Comparison of ENCODE assay signal across 17 cellular contexts in genomic region chr2:227477291-227477690, GRCh38. TPM values are rescaled to one million over a fixed set of nuclear protein-coding genes. Genes with fewer than 3 reads are reported as not detected.
DNase-seq lines count a peak whose midpoint lies in the region; ATAC-seq, FAIRE-seq and TF ChIP-seq lines count a peak whose summit lies in the region.
"Had no signal": no experiment of that assay in that cellular context is flagged by ENCODE, and none has a peak within 500 bp of the region (broad histone marks: within the 10 kb centered on the region; RNA-seq: fewer than 3 reads in every experiment).

No MANE protein-coding gene starts in this region.

- H2AFZ ChIP-seq in HepG2 (ENCODE audit: low read length): no peak overlapping the region
- no peak overlapping the region for H2AFZ ChIP-seq in mesenchymal stem cell (ENCODE audit: low read depth, low read length)

- H3K27ac ChIP-seq in HepG2 (ENCODE audit: extremely low read length, insufficient read depth, low read length) (no peak overlapping the region), right lobe of liver (no peak overlapping the region), brain microvascular endothelial cell (peak overlapping the region; percentile 52), mesenchymal stem cell (ENCODE audit: low read length, poor library complexity, severe bottlenecking) (no peak overlapping the region), uterus (no peak overlapping the region)

- TF ChIP-seq POLR2A in HepG2 (IDR thresholded peaks at IDR 0.05; ENCODE audit: insufficient read depth in 1 of 2, low read depth in 2 of 2, low read length in 2 of 2) (no peak), right lobe of liver (IDR thresholded peaks at IDR 0.05) (no peak), uterus (IDR thresholded peaks at IDR 0.05) (no peak)

- intact Hi-C loops in HepG2 (cut with micrococcal nuclease; ENCODE audit: unreplicated experiment): loop anchor here (10.0 kb wide), 1 partner anchor 132 kb away; no protein-coding TSS in a partner anchor
- intact Hi-C loops in right lobe of liver (cut with DNase I): no loop called here
- intact Hi-C loops in uterus (cut with DNase I; ENCODE audit: low total_unique reads): no loop called here

- FAIRE-seq in HepG2 (lab: Jason Lieb, UNC): no peak

- no peak overlapping the region for H2BK5ac ChIP-seq in mesenchymal stem cell (ENCODE audit: low read depth, low read length, poor library complexity, severe bottlenecking)

- H3K9ac ChIP-seq in HepG2 (ENCODE audit: insufficient read depth, low read depth, low read length): no peak overlapping the region
- H3K9ac ChIP-seq in mesenchymal stem cell (ENCODE audit: low read length): no peak overlapping the region
- H3K9ac ChIP-seq: BLaER1 treated with 17β-estradiol and CSF1 and Interleukin-3, amounts not matched to agents 10 nM and 100 nM had no signal

- H3K18ac ChIP-seq in mesenchymal stem cell (ENCODE audit: low read depth in 1 of 2, low read length in 2 of 2): no peak overlapping the region

- H4K91ac ChIP-seq in mesenchymal stem cell (ENCODE audit: low read length): no peak overlapping the region

- in situ Hi-C loops in HepG2 (cut with HindIII; ENCODE audit: extremely low pct_ligation_motif_present, low pct_unique_long_range_greater_than_20kb): no loop called here
- in situ Hi-C loops in brain microvascular endothelial cell (cut with HindIII; ENCODE audit: low pct_ligation_motif_present, low sequenced_read_pairs): no loop called here

- H3K4me2 ChIP-seq in HepG2 (ENCODE audit: low read depth, low read length) (no peak overlapping the region), mesenchymal stem cell (ENCODE audit: low read length, poor library complexity, severe bottlenecking) (no peak overlapping the region)

- peaks cover 73% of the 10 kb centered on the region for H4K20me1 ChIP-seq in HepG2 (ENCODE audit: insufficient read depth, low read length)

- no peak overlapping the region for H4K8ac ChIP-seq in mesenchymal stem cell (ENCODE audit: low read length)

- no peaks in the 10 kb centered on the region; a peak in 1 of 5 replicates for H3K27me3 ChIP-seq in HepG2 (ENCODE audit: control insufficient read depth in 1 of 2, insufficient read depth in 2 of 2, low read length in 2 of 2)
- H3K27me3 ChIP-seq in right lobe of liver: no peaks in the 10 kb centered on the region
- no peaks in the 10 kb centered on the region for H3K27me3 ChIP-seq in brain microvascular endothelial cell (replicated peaks)
- no peaks in the 10 kb centered on the region for H3K27me3 ChIP-seq in mesenchymal stem cell (ENCODE audit: control insufficient read depth in 1 of 2, insufficient read depth in 1 of 2, low read length in 2 of 2)
- H3K27me3 ChIP-seq in uterus: no peaks in the 10 kb centered on the region
- H3K27me3 ChIP-seq: BLaER1 treated with 17β-estradiol and CSF1 and Interleukin-3, amounts not matched to agents 10 nM and 100 nM had no signal

- H3K4me1 ChIP-seq in HepG2 (ENCODE audit: insufficient read depth, low read length) (peaks cover 59% of the 10 kb centered on the region), right lobe of liver (peaks cover 0 to 22% (median 7%) of the 10 kb centered on the region in 4 donors), mesenchymal stem cell (ENCODE audit: control insufficient read depth, insufficient read depth, low read depth, low read length) (peaks cover 1% of the 10 kb centered on the region), uterus (peaks cover 0 to 20% of the 10 kb centered on the region in 2 donors)

- no peak overlapping the region for H2BK15ac ChIP-seq in mesenchymal stem cell (ENCODE audit: low read depth, poor library complexity, severe bottlenecking)

- peaks cover 0 to 4% of the 10 kb centered on the region in 2 experiments; a peak in 1 of 5 replicates for H3K36me3 ChIP-seq in HepG2 (replicated peaks in 1 of 2; ENCODE audit: control insufficient read depth in 1 of 2, insufficient read depth in 2 of 2, low read length in 2 of 2)
- no peaks in the 10 kb centered on the region for H3K36me3 ChIP-seq in right lobe of liver
- no peaks in the 10 kb centered on the region for H3K36me3 ChIP-seq in brain microvascular endothelial cell (replicated peaks)
- peaks cover 0 to 3% of the 10 kb centered on the region in 2 experiments for H3K36me3 ChIP-seq in mesenchymal stem cell (ENCODE audit: control insufficient read depth in 1 of 2, insufficient read depth in 2 of 2, low read depth in 1 of 2, low read length in 2 of 2)
- no peaks in the 10 kb centered on the region for H3K36me3 ChIP-seq in uterus
- H3K36me3 ChIP-seq: HAP-1 had no signal

- ATAC-seq in HepG2: no peak
- ATAC-seq in right lobe of liver: no peak
- ATAC-seq in GM18519 (IDR thresholded peaks at IDR 0.05; ENCODE audit: low FRiP score, unreplicated experiment): no peak

- TF ChIP-seq EP300 in HepG2 (IDR thresholded peaks at IDR 0.05; ENCODE audit: low read depth in 2 of 2, low read length in 2 of 2) (no peak), HepG2 (CRISPR knock-in tag; IDR thresholded peaks at IDR 0.05; ENCODE audit: borderline replicate concordance) (no peak)

- WGBS in HepG2 (ENCODE audit: low lambda C conversion rate): 96% methylated on average over 4 of the region's 4 CpGs
- 78% methylated on average over 3 of the region's 4 CpGs for WGBS in right lobe of liver (ENCODE audit: insufficient coverage, low coverage, low lambda C conversion rate, missing lambda C conversion rate)
- 100% methylated on average over 4 of the region's 4 CpGs for WGBS in mesenchymal stem cell

- H3K79me2 ChIP-seq in HepG2 (ENCODE audit: insufficient read depth, low read length): peaks cover 94% of the 10 kb centered on the region

- no TSS peak for BruUV-seq in HepG2 (replicated peaks; lab: Mats Ljungman, UMichigan)

- no peak overlapping the region for H3K14ac ChIP-seq in mesenchymal stem cell (ENCODE audit: low read length in 2 of 2)

- no peaks in the 10 kb centered on the region for H3K79me1 ChIP-seq in mesenchymal stem cell (replicated peaks; ENCODE audit: low read length, poor library complexity, severe bottlenecking)

- H2BK12ac ChIP-seq in mesenchymal stem cell (ENCODE audit: low read length in 2 of 2): no peak overlapping the region

- no peak overlapping the region for H3K4me3 ChIP-seq in HepG2 (replicated peaks in 1 of 3; ENCODE audit: insufficient read depth in 1 of 3, low read depth in 2 of 3, low read length in 3 of 3)
- no peak overlapping the region for H3K4me3 ChIP-seq in right lobe of liver
- H3K4me3 ChIP-seq in brain microvascular endothelial cell (ENCODE audit: low read depth, low read length): no peak overlapping the region
- no peak overlapping the region for H3K4me3 ChIP-seq in mesenchymal stem cell (ENCODE audit: insufficient read depth in 1 of 2, low read depth in 1 of 2, low read length in 2 of 2)
- no peak overlapping the region for H3K4me3 ChIP-seq in uterus
- H3K4me3 ChIP-seq: BLaER1 treated with 17β-estradiol and CSF1 and Interleukin-3, amounts not matched to agents 10 nM and 100 nM; HAP-1 had no signal

- POLR2A ChIA-PET in HepG2 (lab: Yijun Ruan, JAX): no interaction called here

- no peak for DNase-seq in HepG2 (ENCODE audit: low spot score)
- no peak for DNase-seq in right lobe of liver
- peak; percentile 25 for DNase-seq in brain microvascular endothelial cell
- DNase-seq in mesenchymal stem cell: peak; percentile 41
- DNase-seq in uterus: no peak
- no peak for DNase-seq in NCI-H1694 treated with DMSO at 0.1 percent for 48 hours (lab: John Stamatoyannopoulos, UW)
- DNase-seq in HT-29 (ENCODE audit: low spot score): no peak
- DNase-seq: 8988T, KG1, NCI-H1048, NCI-H146, NCI-H345, NCI-H526 treated with DMSO at 0.1 percent for 48 hours, OCI-M1 had no signal

- H2BK120ac ChIP-seq in mesenchymal stem cell (ENCODE audit: low read depth, low read length): no peak overlapping the region

- no peak overlapping the region for H3K23ac ChIP-seq in mesenchymal stem cell (ENCODE audit: low read length in 2 of 2)

- TF ChIP-seq CTCF in HepG2 (CRISPR knock-in tag; IDR thresholded peaks at IDR 0.05): no peak
- TF ChIP-seq CTCF in right lobe of liver (IDR thresholded peaks at IDR 0.05): no peak
- no peak for TF ChIP-seq CTCF in brain microvascular endothelial cell (IDR thresholded peaks at IDR 0.05; ENCODE audit: low read depth, low read length, missing control alignments)
- TF ChIP-seq CTCF in uterus (IDR thresholded peaks at IDR 0.05): no peak

- H3K9me3 ChIP-seq in HepG2 (ENCODE audit: low read length) (no peaks in the 10 kb centered on the region), right lobe of liver (no peaks in the 10 kb centered on the region), mesenchymal stem cell (ENCODE audit: control insufficient read depth, low read length) (no peaks in the 10 kb centered on the region), uterus (no peaks in the 10 kb centered on the region)
- H3K9me3 ChIP-seq: BLaER1 treated with 17β-estradiol and CSF1 and Interleukin-3, amounts not matched to agents 10 nM and 100 nM; HAP-1 had no signal

- TF ChIP-seq RAD21 in HepG2 (CRISPR knock-in tag; IDR thresholded peaks at IDR 0.05): no peak

- no peak overlapping the region for H3K4ac ChIP-seq in mesenchymal stem cell (ENCODE audit: low read depth in 1 of 2, low read length in 2 of 2)

- H2AK5ac ChIP-seq in mesenchymal stem cell (ENCODE audit: low read length, severe bottlenecking): no peak overlapping the region

- CTCF ChIA-PET in HepG2 (lab: Yijun Ruan, JAX; ENCODE audit: low intra/inter-chr PET ratio, low total read pairs): no interaction called here

RNA-seq across cellular contexts. Expression of gene AGFG1, which starts 5.3 kb away (rescaled TPM):
- total RNA-seq in HepG2 (2016; rRNA removed; fragmentation: Illumina TruSeq; extraction: Trizol) (145 and 187 TPM in 2 replicates), right lobe of liver (10 to 100 TPM; 25.2 to 70.0 (median 39.5) TPM), uterus (10 to 100 TPM; 17.6 to 60.4 (median 29.9) TPM)
- 43.0 and 45.7 TPM in 2 replicates for total RNA-seq in HepG2 (2016; cell fraction: cytosol; rRNA removed; fragmentation: Illumina TruSeq; extraction: Trizol; ENCODE audit: low read depth)
- total RNA-seq in HepG2 (2016; cell fraction: insoluble cytoplasmic fraction; rRNA removed; fragmentation: Illumina TruSeq; extraction: Trizol): 137 and 182 TPM in 2 replicates
- total RNA-seq in HepG2 (2016; cell fraction: membrane; rRNA removed; fragmentation: Illumina TruSeq; extraction: Trizol): 97.9 and 106 TPM in 2 replicates
- 81.6 and 96.2 TPM in 2 replicates for total RNA-seq in HepG2 (2016; cell fraction: nucleus; rRNA removed; fragmentation: Illumina TruSeq; extraction: Trizol)
- polyA plus RNA-seq in HepG2 (2011; rRNA removed): 133 and 168 TPM in 2 replicates
- 117 and 131 TPM in 2 replicates for polyA plus RNA-seq in HepG2 (2011; cell fraction: cytosol; rRNA removed)
- polyA plus RNA-seq in HepG2 (2011; cell fraction: nucleus; rRNA removed): 69.2 and 88.9 TPM in 2 replicates
- polyA plus RNA-seq in HepG2 (2012): 64.4 and 70.1 TPM in 2 replicates
- 18.9 and 21.0 TPM in 2 replicates for polyA plus RNA-seq in HepG2 (2016; cell fraction: cytosol; fragmentation: Illumina TruSeq; extraction: Trizol; ENCODE audit: low read depth)
- 159 and 174 TPM in 2 replicates for polyA plus RNA-seq in HepG2 (2016; cell fraction: insoluble cytoplasmic fraction; fragmentation: Illumina TruSeq; extraction: Trizol; ENCODE audit: low read depth)
- 58.1 and 62.3 TPM in 2 replicates for polyA plus RNA-seq in HepG2 (2016; cell fraction: membrane; fragmentation: Illumina TruSeq; extraction: Trizol; ENCODE audit: low read depth)
- 104 and 107 TPM in 2 replicates for polyA plus RNA-seq in HepG2 (2016; cell fraction: nucleus; fragmentation: Illumina TruSeq; extraction: Trizol; ENCODE audit: insufficient read depth, low read depth)
- polyA minus RNA-seq in HepG2 (2011; rRNA and poly(A)+ RNA removed; ENCODE audit: low replicate concordance): 354 and 508 TPM in 2 replicates
- 133 and 147 TPM in 2 replicates for polyA minus RNA-seq in HepG2 (2011; cell fraction: cytosol; rRNA and poly(A)+ RNA removed)
- polyA minus RNA-seq in HepG2 (2011; cell fraction: nucleus; rRNA and poly(A)+ RNA removed): 117 TPM in 2 replicates
- polyA plus RNA-seq in mesenchymal stem cell (2013, experiment 1 of 2): 33.6 TPM
- 33.5 TPM for polyA plus RNA-seq in mesenchymal stem cell (2013, experiment 2 of 2)
- total RNA-seq in HT-29 (2014; rRNA removed; shearing (Covaris generic)): 38.0 and 40.9 TPM in 2 replicates

Comparison
In these comparisons a context has a peak if more than half of its experiments do, and no peak if none do; other contexts are left out.
1. DNase-seq: peak in brain microvascular endothelial cell (single experiment) and mesenchymal stem cell (single experiment); none in HepG2 (single experiment), right lobe of liver (0 of 3), uterus (0 of 2), NCI-H1694 treated with DMSO at 0.1 percent for 48 hours (single experiment) and HT-29 (single experiment).